Comparison of ENCODE assay signal across 30 cellular contexts in the genomic region with DNA sequence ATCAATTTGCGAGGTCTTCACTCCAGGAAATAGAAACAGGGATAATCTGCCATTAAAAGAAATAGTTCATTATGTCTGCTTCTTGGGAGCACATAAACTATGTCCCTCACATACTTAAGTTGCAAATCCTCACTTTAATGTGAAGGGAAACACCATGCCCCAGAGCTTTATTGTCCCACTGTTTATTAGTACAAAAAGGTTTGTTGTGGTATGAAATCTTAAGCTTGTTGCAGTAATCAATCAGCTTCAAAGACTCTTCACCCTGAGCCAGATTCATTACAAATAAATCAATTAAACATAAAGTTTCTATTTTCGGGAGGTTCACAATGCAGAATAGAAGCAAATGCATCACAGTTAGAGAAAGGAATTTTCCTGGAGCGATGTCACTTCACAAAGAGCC.
"Had no signal": no experiment of that assay in that cellular context is flagged by ENCODE, and none has a peak within 500 bp of the region (broad histone marks: within the 10 kb centered on the region; RNA-seq: fewer than 3 reads in every experiment).

No MANE protein-coding gene starts in this region.

- H3K27ac Mint-ChIP-seq: immature natural killer cell; naive thymus-derived CD4-positive, alpha-beta T cell; natural killer cell treated with Interleukin-12 subunit alpha and Interleukin-12 subunit beta and Interleukin-15 and Interleukin-18, amount 100 ng/mL, for 72 hours; stimulated activated naive B cell treated with anti-CD40 and anti-IgM and Interleukin-4, amounts not matched to agents 10 μg/mL and 1 μg/mL and 100 μg/mL, for 72 hours had no signal

- H3K4me1 Mint-ChIP-seq: immature natural killer cell; naive thymus-derived CD4-positive, alpha-beta T cell; stimulated activated naive B cell treated with anti-CD40 and anti-IgM and Interleukin-4, amounts not matched to agents 10 μg/mL and 1 μg/mL and 100 μg/mL, for 72 hours had no signal

- H3K4me1 ChIP-seq: left lung, parathyroid adenoma, psoas muscle, right atrium auricular region, testis, thyroid gland, transverse colon, upper lobe of left lung had no signal

- H3K27ac ChIP-seq: left lung, neutrophil, parathyroid adenoma, psoas muscle, right atrium auricular region, right lobe of liver, stomach, testis, thyroid gland, transverse colon, upper lobe of left lung had no signal

- ATAC-seq: left colon; left lung; mucosa of descending colon; naive thymus-derived CD4-positive, alpha-beta T cell; natural killer cell treated with Interleukin-12 subunit alpha and Interleukin-12 subunit beta and Interleukin-15 and Interleukin-18, amount 100 ng/mL, for 72 hours; psoas muscle; right lobe of liver; stimulated activated naive B cell treated with anti-CD40 and anti-IgM and Interleukin-4, amounts not matched to agents 10 μg/mL and 1 μg/mL and 100 μg/mL, for 72 hours; stimulated activated naive CD8-positive, alpha-beta T cell treated with anti-CD3 and anti-CD28 coated beads, Interleukin-15, Interleukin-2, amounts not matched to agents 100 U/mL and 50 U/mL, for 24 hours had no signal

- H3K4me3 Mint-ChIP-seq: immature natural killer cell; naive thymus-derived CD4-positive, alpha-beta T cell; natural killer cell treated with Interleukin-12 subunit alpha and Interleukin-12 subunit beta and Interleukin-15 and Interleukin-18, amount 100 ng/mL, for 72 hours; neural crest cell; stimulated activated naive B cell treated with anti-CD40 and anti-IgM and Interleukin-4, amounts not matched to agents 10 μg/mL and 1 μg/mL and 100 μg/mL, for 72 hours had no signal

- H3K9me3 Mint-ChIP-seq: neural crest cell; stimulated activated naive B cell treated with anti-CD40 and anti-IgM and Interleukin-4, amounts not matched to agents 10 μg/mL and 1 μg/mL and 100 μg/mL, for 72 hours had no signal

- H3K36me3 ChIP-seq: left lung, neutrophil, right atrium auricular region, right lobe of liver, stomach, thyroid gland, transverse colon, upper lobe of left lung had no signal

- H3K27me3 Mint-ChIP-seq: natural killer cell treated with Interleukin-12 subunit alpha and Interleukin-12 subunit beta and Interleukin-15 and Interleukin-18, amount 100 ng/mL, for 72 hours; stimulated activated naive B cell treated with anti-CD40 and anti-IgM and Interleukin-4, amounts not matched to agents 10 μg/mL and 1 μg/mL and 100 μg/mL, for 72 hours had no signal

- H3K36me3 Mint-ChIP-seq: immature natural killer cell; naive thymus-derived CD4-positive, alpha-beta T cell; natural killer cell treated with Interleukin-12 subunit alpha and Interleukin-12 subunit beta and Interleukin-15 and Interleukin-18, amount 100 ng/mL, for 72 hours; stimulated activated naive B cell treated with anti-CD40 and anti-IgM and Interleukin-4, amounts not matched to agents 10 μg/mL and 1 μg/mL and 100 μg/mL, for 72 hours had no signal

- DNase-seq: hypothalamus; immature natural killer cell; kidney; left colon; left lung; mesendoderm; midbrain; mucosa of descending colon; naive thymus-derived CD4-positive, alpha-beta T cell; occipital lobe; psoas muscle; right lobe of liver; stimulated activated CD4-positive, alpha-beta T cell treated with anti-CD3 and anti-CD28 coated beads, Interleukin-12 subunit alpha, Interleukin-12 subunit beta, amount 100 ng/mL, for 4 hours; stimulated activated CD4-positive, alpha-beta T cell treated with anti-CD3 and anti-CD28 coated beads, Interleukin-15, amount 100 ng/mL, for 24 hours; stimulated activated CD4-positive, alpha-beta T cell treated with anti-CD3 and anti-CD28 coated beads, Interleukin-2, amount 100 ng/mL, for 24 hours; stimulated activated CD4-positive, alpha-beta T cell treated with anti-CD3 and anti-CD28 coated beads, Interleukin-4, amount 100 ng/mL, for 1 hour; stimulated activated naive B cell treated with anti-CD40 and anti-IgM and Interleukin-4, amounts not matched to agents 10 μg/mL and 1 μg/mL and 100 μg/mL, for 72 hours; stimulated activated naive CD8-positive, alpha-beta T cell treated with anti-CD3 and anti-CD28 coated beads, Interleukin-15, Interleukin-2, amounts not matched to agents 100 U/mL and 50 U/mL, for 24 hours; stomach; testis; thyroid gland; transverse colon; upper lobe of left lung had no signal

- H3K9me3 ChIP-seq: left lung, mucosa of descending colon, neutrophil, psoas muscle, right atrium auricular region, right lobe of liver, stomach, testis, thyroid gland, transverse colon, upper lobe of left lung had no signal

- H3K27me3 ChIP-seq: left lung, neutrophil, right atrium auricular region, right lobe of liver, stomach, testis, thyroid gland, transverse colon, upper lobe of left lung had no signal

- H3K4me3 ChIP-seq: left lung, lung, mucosa of descending colon, psoas muscle, right atrium auricular region, right lobe of liver, smooth muscle cell, stomach, testis, thyroid gland, transverse colon, upper lobe of left lung had no signal
